In genomic region chr3:21170964-21171363, GRCh38 we compare ENCODE assay signal across 11 cellular contexts.
A peak's percentile ranks its signal among the peaks of the same experiment; 100 is the strongest.
DNase-seq lines count a peak whose midpoint lies in the region; ATAC-seq and TF ChIP-seq lines count a peak whose summit lies in the region.
"Had no signal": no experiment of that assay in that cellular context is flagged by ENCODE, and none has a peak within 500 bp of the region (broad histone marks: within the 10 kb centered on the region; RNA-seq: fewer than 3 reads in every experiment).

No MANE protein-coding gene starts in this region.

- no peaks in the 10 kb centered on the region for H3K36me3 ChIP-seq in NT2/D1 (ENCODE audit: insufficient read depth, insufficient read length, low read length)
- H3K36me3 ChIP-seq: uterus had no signal

- TF ChIP-seq CTCF in AG09309 (IDR thresholded peaks at IDR 0.05; ENCODE audit: control insufficient read depth, insufficient read depth, low read depth, low read length, missing control alignments) (peak; percentile 41), GM13977 (IDR thresholded peaks at IDR 0.05; ENCODE audit: extremely low read depth, insufficient read depth, missing control alignments) (peak; percentile 53), foreskin fibroblast (IDR thresholded peaks at IDR 0.05; ENCODE audit: low read depth, low read length) (peak; percentile 37)

- H3K4me3 ChIP-seq in AG09309 (ENCODE audit: control insufficient read depth, low read depth, low read length) (no peak overlapping the region), NT2/D1 (ENCODE audit: insufficient read length, low read depth) (no peak overlapping the region), foreskin fibroblast (ENCODE audit: low read depth in 1 of 2, low read length in 2 of 2) (no peak overlapping the region)
- H3K4me3 ChIP-seq: uterus had no signal

- H3K9ac ChIP-seq in NT2/D1 (ENCODE audit: insufficient read length, low read depth) = no peak overlapping the region

- peaks cover 3% of the 10 kb centered on the region for H3K27me3 ChIP-seq in NT2/D1 (ENCODE audit: insufficient read depth, insufficient read length)
- H3K27me3 ChIP-seq: uterus had no signal

- ATAC-seq in GM18520 (IDR thresholded peaks at IDR 0.05; ENCODE audit: unreplicated experiment) = no peak
- ATAC-seq in HG02571 (IDR thresholded peaks at IDR 0.05; ENCODE audit: unreplicated experiment) = no peak
- ATAC-seq: activated naive CD4-positive, alpha-beta T cell treated with anti-CD3 and anti-CD28 coated beads, Interleukin-2, amount 50 U/mL, for 72 hours; T-cell had no signal

- no peak for DNase-seq in AG09309 (ENCODE audit: low read depth)
- DNase-seq in GM13977 (ENCODE audit: low spot score) = peak; percentile 7
- peak; percentile 36 for DNase-seq in NT2/D1 (ENCODE audit: low read depth, low spot score)
- peak in 1 of 2 donors; percentile 14 for DNase-seq in foreskin fibroblast
- no peak for DNase-seq in SKM-1 treated with dmso at 0.1 percent for 144 hours (lab: John Stamatoyannopoulos, UW; ENCODE audit: unreplicated experiment)
- no peak for DNase-seq in MV-4-11 (lab: John Stamatoyannopoulos, UW)
- DNase-seq: T-cell, uterus had no signal

- H3K9me3 ChIP-seq in NT2/D1 (ENCODE audit: insufficient read depth, low read length) = peaks cover 6% of the 10 kb centered on the region; the same call in 1 of the 2 replicates
- H3K9me3 ChIP-seq: uterus had no signal

- in situ Hi-C loops in GM13977 (cut with MboI; ENCODE audit: low pct_unique_long_range_greater_than_20kb, low sequenced_read_pairs, unreplicated experiment) = no loop called here

- no peaks in the 10 kb centered on the region for H3K4me1 ChIP-seq in NT2/D1 (ENCODE audit: insufficient read depth, insufficient read length)
- H3K4me1 ChIP-seq: uterus had no signal

Comparison
In these comparisons a context has a peak if more than half of its experiments do, and no peak if none do; other contexts are left out.
1. DNase-seq: peak in GM13977 (single experiment) and NT2/D1 (single experiment); none in AG09309 (single experiment), SKM-1 treated with dmso at 0.1 percent for 144 hours (single experiment) and MV-4-11 (single experiment).
2. Peak in every context shown above with its lines, with median percentiles within 50 percentile points of each other: CTCF ChIP-seq.